2 cellular contexts compared by ENCODE assay signal in genomic region chr12:130566446-130567155, GRCh38.
TF ChIP-seq lines count a peak whose summit lies in the region.

No MANE protein-coding gene starts in this region.

TF ChIP-seq in IMR-90, 13 proteins besides CTCF, POLR2A, EP300 and RAD21:
- TF ChIP-seq MAFK (IDR thresholded peaks at IDR 0.05; ENCODE audit: low read depth, low read length) (no peak), MAZ (IDR thresholded peaks at IDR 0.05; ENCODE audit: borderline replicate concordance, low read depth, low read length) (no peak), ELK1 (IDR thresholded peaks at IDR 0.05; ENCODE audit: borderline replicate concordance, low read depth, low read length) (no peak), CEBPB (IDR thresholded peaks at IDR 0.05; ENCODE audit: low read depth, low read length) (no peak), FOS (IDR thresholded peaks at IDR 0.05; ENCODE audit: low read depth, low read length) (no peak), NFE2L2 (IDR thresholded peaks at IDR 0.05; ENCODE audit: low read depth, low read length) (no peak), BHLHE40 (IDR thresholded peaks at IDR 0.05; ENCODE audit: low read depth, low read length) (no peak), MXI1 (IDR thresholded peaks at IDR 0.05; ENCODE audit: borderline replicate concordance, low read depth, low read length) (no peak)

TF ChIP-seq in SK-N-SH treated with all-trans-retinoic acid at 6 μM for 48 hours, 23 proteins besides CTCF, POLR2A, EP300 and RAD21:
- no peak for TF ChIP-seq TOX (CRISPR knock-in tag; IDR thresholded peaks at IDR 0.05; ENCODE audit: borderline replicate concordance)
- TF ChIP-seq OSR1 (CRISPR knock-in tag; IDR thresholded peaks at IDR 0.05), result no peak
- TF ChIP-seq ZNF70 (CRISPR knock-in tag; IDR thresholded peaks at IDR 0.05), result no peak
- TF ChIP-seq GLIS3 (CRISPR knock-in tag; IDR thresholded peaks at IDR 0.05), result no peak
- no peak for TF ChIP-seq POU6F1 (CRISPR knock-in tag; IDR thresholded peaks at IDR 0.05; ENCODE audit: borderline replicate concordance, low read depth)
- no peak for TF ChIP-seq RARB (CRISPR knock-in tag; IDR thresholded peaks at IDR 0.05)
- no peak for TF ChIP-seq PPARA (CRISPR knock-in tag; IDR thresholded peaks at IDR 0.05; ENCODE audit: borderline replicate concordance)
- no peak for TF ChIP-seq ZNF8 (CRISPR knock-in tag; IDR thresholded peaks at IDR 0.05)
- TF ChIP-seq ESRRG (CRISPR knock-in tag; IDR thresholded peaks at IDR 0.05), result no peak
- no peak for TF ChIP-seq ZFP30 (CRISPR knock-in tag; IDR thresholded peaks at IDR 0.05)
TF ChIP-seq in SK-N-SH treated with all-trans-retinoic acid at 6 μM for 48 hours: peak in this region for 0.
